ENCODE assay signal across 1 cellular context in genomic region chr17:79838541-79839274, GRCh38.
TF ChIP-seq lines count a peak whose summit lies in the region.

No MANE protein-coding gene starts in this region.

TF ChIP-seq in K562, 482 proteins besides CTCF, POLR2A, EP300 and RAD21 (continued from another document and continues in another):
- no peak for TF ChIP-seq RNF219 (CRISPR knock-in tag; IDR thresholded peaks at IDR 0.05)
- TF ChIP-seq ZNF23 (CRISPR knock-in tag; IDR thresholded peaks at IDR 0.05) = no peak
- TF ChIP-seq TEAD2 (tag; IDR thresholded peaks at IDR 0.05) = no peak
- 0 out of 2 replicates have a peak, but pooled peaks have one; percentile 5 for TF ChIP-seq ZFX (CRISPR knock-in tag; IDR thresholded peaks at IDR 0.05)
- TF ChIP-seq ILF3 (IDR thresholded peaks at IDR 0.05; ENCODE audit: borderline replicate concordance) = no peak
- TF ChIP-seq BCOR (IDR thresholded peaks at IDR 0.05) = no peak
- no peak for TF ChIP-seq ZNF717 (CRISPR knock-in tag; IDR thresholded peaks at IDR 0.05)
- peak in 1 of 2 experiments; percentile 53; a peak in 1 of 4 replicates for TF ChIP-seq MLLT1 (IDR thresholded peaks at IDR 0.05)
- TF ChIP-seq THAP7 (CRISPR knock-in tag; IDR thresholded peaks at IDR 0.05) = no peak
- TF ChIP-seq ZNF133 (CRISPR knock-in tag; IDR thresholded peaks at IDR 0.05) = no peak
- TF ChIP-seq FOXM1 (IDR thresholded peaks at IDR 0.05; ENCODE audit: low read depth) = no peak
- no peak for TF ChIP-seq FOXM1 (CRISPR knock-in tag; IDR thresholded peaks at IDR 0.05; ENCODE audit: low read depth)
- TF ChIP-seq BDP1 (IDR thresholded peaks at IDR 0.05; ENCODE audit: insufficient read depth, insufficient read length) = no peak
- no peak for TF ChIP-seq PYGO2 (tag; IDR thresholded peaks at IDR 0.05)
- no peak for TF ChIP-seq HMG20A (CRISPR knock-in tag; conservative IDR thresholded peaks at IDR 0.05)
- TF ChIP-seq SUPT5H (IDR thresholded peaks at IDR 0.05) = no peak
- peak; percentile 61; the same call in 1 of the 2 replicates for TF ChIP-seq ZBTB7A (IDR thresholded peaks at IDR 0.05; ENCODE audit: borderline replicate concordance, control insufficient read depth, low read depth, low read length)
- no peak for TF ChIP-seq TAL1 (IDR thresholded peaks at IDR 0.05)
- TF ChIP-seq ZNF740 (CRISPR knock-in tag; IDR thresholded peaks at IDR 0.05) = no peak; the same call in 1 of the 2 replicates
- peak in 1 of 2 experiments; percentile 80; a peak in 2 of 4 replicates for TF ChIP-seq ZNF740 (tag; IDR thresholded peaks at IDR 0.05)
- TF ChIP-seq RBM34 (IDR thresholded peaks at IDR 0.05; ENCODE audit: borderline replicate concordance, insufficient read depth, low read length) = no peak
- TF ChIP-seq CGGBP1 (CRISPR knock-in tag; IDR thresholded peaks at IDR 0.05) = no peak
- TF ChIP-seq CREM (IDR thresholded peaks at IDR 0.05; ENCODE audit: low read depth) = peak; percentile 5; the same call in 1 of the 2 replicates
- no peak for TF ChIP-seq JUN (IDR thresholded peaks at IDR 0.05; ENCODE audit: borderline replicate concordance, low read depth, low read length)
- no peak for TF ChIP-seq JUN (CRISPR knock-in tag; IDR thresholded peaks at IDR 0.05; ENCODE audit: borderline replicate concordance)
- no peak for TF ChIP-seq SP2 (IDR thresholded peaks at IDR 0.05; ENCODE audit: extremely low read depth, low read depth, low read length, poor library complexity, severe bottlenecking)
- TF ChIP-seq CREBBP (IDR thresholded peaks at IDR 0.05; ENCODE audit: low read depth, low read length) = no peak
- no peak for TF ChIP-seq ZNF316 (IDR thresholded peaks at IDR 0.05)
- TF ChIP-seq ESRRA (IDR thresholded peaks at IDR 0.05; ENCODE audit: borderline replicate concordance, low read depth) = no peak
- no peak for TF ChIP-seq E4F1 (CRISPR knock-in tag; IDR thresholded peaks at IDR 0.05; ENCODE audit: borderline replicate concordance)
- 0 out of 4 replicates have a peak, but pooled peaks of 1 of the 2 experiments have one; percentile 5 for TF ChIP-seq MNT (conservative IDR thresholded peaks at IDR 0.05)
- TF ChIP-seq GATAD2A (IDR thresholded peaks at IDR 0.05) = no peak
- TF ChIP-seq HIVEP1 (CRISPR knock-in tag; IDR thresholded peaks at IDR 0.05) = no peak
- TF ChIP-seq XRCC4 (IDR thresholded peaks at IDR 0.05; ENCODE audit: extremely low read depth, insufficient read depth, insufficient read length) = no peak
- TF ChIP-seq PHF8 (IDR thresholded peaks at IDR 0.05; ENCODE audit: borderline replicate concordance, low read length) = no peak
- TF ChIP-seq ZNF134 (CRISPR knock-in tag; conservative IDR thresholded peaks at IDR 0.05) = no peak
- no peak for TF ChIP-seq COPS2 (conservative IDR thresholded peaks at IDR 0.05)
- no peak for TF ChIP-seq NR4A1 (CRISPR knock-in tag; IDR thresholded peaks at IDR 0.05)
- TF ChIP-seq NR4A1 (tag; IDR thresholded peaks at IDR 0.05) = no peak
- peak in 1 of 2 experiments; percentile 1 for TF ChIP-seq E2F6 (IDR thresholded peaks at IDR 0.05; ENCODE audit: borderline replicate concordance in 1 of 2, extremely low read depth in 1 of 2, insufficient read depth in 1 of 2, insufficient read length in 1 of 2, low read depth in 1 of 2, low read length in 1 of 2, poor library complexity in 1 of 2, severe bottlenecking in 1 of 2)
- TF ChIP-seq FOXA1 (IDR thresholded peaks at IDR 0.05; ENCODE audit: borderline replicate concordance) = no peak
- TF ChIP-seq MTA1 (IDR thresholded peaks at IDR 0.05; ENCODE audit: borderline replicate concordance) = no peak
- no peak for TF ChIP-seq HMGXB4 (CRISPR knock-in tag; IDR thresholded peaks at IDR 0.05)
- TF ChIP-seq TFAP4 (CRISPR knock-in tag; IDR thresholded peaks at IDR 0.05; ENCODE audit: borderline replicate concordance) = 0 out of 2 replicates have a peak, but pooled peaks have one; percentile 37
- TF ChIP-seq CEBPZ (IDR thresholded peaks at IDR 0.05; ENCODE audit: borderline replicate concordance, low read depth, low read length) = no peak
- no peak for TF ChIP-seq ZBTB9 (CRISPR knock-in tag; IDR thresholded peaks at IDR 0.05)
- no peak for TF ChIP-seq TARDBP (IDR thresholded peaks at IDR 0.05)
- no peak for TF ChIP-seq KHSRP (IDR thresholded peaks at IDR 0.05)
- TF ChIP-seq ZNF444 (CRISPR knock-in tag; IDR thresholded peaks at IDR 0.05) = no peak
- TF ChIP-seq TAF7 (tag; IDR thresholded peaks at IDR 0.05) = no peak
